In genomic region chr3:71753716-71754609, GRCh38 we compare ENCODE assay signal across 9 cellular contexts. TPM values are rescaled to one million over a fixed set of nuclear protein-coding genes. Genes with fewer than 3 reads are reported as not detected.
A peak's percentile ranks its signal among the peaks of the same experiment; 100 is the strongest.
DNase-seq lines count a peak whose midpoint lies in the region; ATAC-seq, FAIRE-seq and TF ChIP-seq lines count a peak whose summit lies in the region.
"Had no signal": no experiment of that assay in that cellular context is flagged by ENCODE, and none has a peak within 500 bp of the region (broad histone marks: within the 10 kb centered on the region; RNA-seq: fewer than 3 reads in every experiment).

Gene GPR27, plus strand, starts transcription at chr3:71753855. Its CDS starts 195 bp downstream, at chr3:71754050.

- H3K4me3 ChIP-seq in SK-N-SH (ENCODE audit: low read depth in 2 of 2, low read length in 1 of 2) (peak within 1 kb of the TSS in 1 of 2 experiments; percentile 55; a peak in 2 of 4 replicates), dorsolateral prefrontal cortex (peak within 1 kb of the TSS; percentile 39 to 74 (median 58)), lung (peak within 1 kb of the TSS; percentile 64), thyroid gland (replicated peaks in 1 of 3) (peak within 1 kb of the TSS in 1 of 3 donors; percentile 32)

- TF ChIP-seq EP300 in SK-N-SH (IDR thresholded peaks at IDR 0.05; ENCODE audit: borderline replicate concordance in 1 of 2, low read depth in 1 of 2, low read length in 1 of 2): no peak

- H3K4me1 ChIP-seq in SK-N-SH (ENCODE audit: control insufficient read depth in 1 of 2, insufficient read depth in 2 of 2, low read depth in 1 of 2, low read length in 1 of 2) (peaks cover 0 to 15% of the 10 kb centered on the region in 2 experiments; a peak in 1 of 4 replicates), lung (ENCODE audit: control insufficient read depth in 2 of 2, insufficient read depth in 2 of 2, low read length in 2 of 2) (peaks cover 3 to 10% of the 10 kb centered on the region in 2 donors), thyroid gland (no peaks in the 10 kb centered on the region)

- ATAC-seq in lung (ENCODE audit: insufficient read depth, low FRiP score) (peak; percentile 66), HG03108 (IDR thresholded peaks at IDR 0.05; ENCODE audit: unreplicated experiment) (no peak)

- intact Hi-C loops in dorsolateral prefrontal cortex (cut with DNase I) (no loop called here), thyroid gland (cut with DNase I) (no loop called here)

- H3K4me2 ChIP-seq in SK-N-SH: no peak within 1 kb of the TSS

- CTCF ChIA-PET in SK-N-SH (lab: Yijun Ruan, JAX): interaction anchor here (1.0 to 1.8 kb wide), 3 partner anchors 24 to 121 kb away, joined by 4 to 9 read pairs (median 6); no protein-coding TSS in a partner anchor

- no peaks in the 10 kb centered on the region for H3K79me2 ChIP-seq in SK-N-SH (ENCODE audit: insufficient read depth)

- TF ChIP-seq POLR2A in thyroid gland (IDR thresholded peaks at IDR 0.05): no peak

- H3K27ac ChIP-seq in SK-N-SH (ENCODE audit: low read depth in 2 of 2, low read length in 1 of 2) (peak within 1 kb of the TSS in 1 of 2 experiments; percentile 69; a peak in 1 of 4 replicates), dorsolateral prefrontal cortex (peak within 1 kb of the TSS in 41 of 59 donors; percentile 22 to 86 (median 64)), lung (ENCODE audit: low read depth in 1 of 2, low read length in 1 of 2) (no peak within 1 kb of the TSS), thyroid gland (no peak within 1 kb of the TSS)

- TF ChIP-seq CTCF in SK-N-SH (IDR thresholded peaks at IDR 0.05) (no peak), dorsolateral prefrontal cortex (IDR thresholded peaks at IDR 0.05 in 54 of 56, conservative IDR thresholded peaks at IDR 0.05 in 2 of 56; ENCODE audit: low read depth in 1 of 56, partially characterized antibody in 56 of 56) (no peak), lung (IDR thresholded peaks at IDR 0.05; ENCODE audit: control extremely low read depth, extremely low read depth) (no peak), thyroid gland (IDR thresholded peaks at IDR 0.05) (no peak), D721Med (IDR thresholded peaks at IDR 0.05; ENCODE audit: insufficient read depth, missing control alignments) (no peak)

- H3K9me2 ChIP-seq in SK-N-SH: no peaks in the 10 kb centered on the region

- H3K27me3 ChIP-seq in SK-N-SH (ENCODE audit: insufficient read depth) (peaks cover 17% of the 10 kb centered on the region), dorsolateral prefrontal cortex (peaks cover 0 to 14% (median 0%) of the 10 kb centered on the region in 45 donors), lung (ENCODE audit: control insufficient read depth, insufficient read depth) (no peaks in the 10 kb centered on the region), thyroid gland (no peaks in the 10 kb centered on the region)

- TF ChIP-seq RAD21 in SK-N-SH (IDR thresholded peaks at IDR 0.05; ENCODE audit: low read length): no peak

- peak; percentile 66 for DNase-seq in DMS 273 (lab: John Stamatoyannopoulos, UW; ENCODE audit: unreplicated experiment)
- DNase-seq in DMS 273 treated with DMSO at 0.1 percent for 48 hours (lab: John Stamatoyannopoulos, UW): no peak
- DNase-seq in SK-N-SH: peak; percentile 85
- DNase-seq in dorsolateral prefrontal cortex: peak in 3 of 10 donors; percentile 16 to 53 (median 33)
- DNase-seq in lung (ENCODE audit: low spot score): no peak
- DNase-seq in thyroid gland: peak; percentile 33 to 43
- DNase-seq in D721Med (ENCODE audit: insufficient read length, low spot score): no peak

- H3K9me3 ChIP-seq in SK-N-SH: no peaks in the 10 kb centered on the region
- no peaks in the 10 kb centered on the region for H3K9me3 ChIP-seq in lung (ENCODE audit: control insufficient read depth in 2 of 2, insufficient read depth in 1 of 2, low read length in 1 of 2)
- H3K9me3 ChIP-seq in thyroid gland: no peaks in the 10 kb centered on the region

- no peaks in the 10 kb centered on the region for H3F3A ChIP-seq in SK-N-SH (replicated peaks; ENCODE audit: insufficient read depth)

- H3K36me3 ChIP-seq in SK-N-SH (replicated peaks in 1 of 2; ENCODE audit: control insufficient read depth in 1 of 2, insufficient read depth in 2 of 2, low read length in 1 of 2) (no peaks in the 10 kb centered on the region), lung (ENCODE audit: control insufficient read depth in 2 of 2, insufficient read depth in 2 of 2, low read length in 2 of 2) (no peaks in the 10 kb centered on the region), thyroid gland (no peaks in the 10 kb centered on the region)

- H4K20me1 ChIP-seq in SK-N-SH (ENCODE audit: insufficient read depth): no peaks in the 10 kb centered on the region

- no peak for FAIRE-seq in D721Med (lab: Jason Lieb, UNC)
- FAIRE-seq: A204.1 had no signal

- whole genome bisulfite sequencing in SK-N-SH (ENCODE audit: low lambda C conversion rate): 5% methylated on average over 22 of the region's 131 CpGs
- 1% methylated on average over 72 to 131 of the region's 131 CpGs for WGBS in lung, 2 donors
- no CpG with 5 or more reads among the region's 131 CpGs for WGBS in thyroid gland, 2 donors

- POLR2A ChIA-PET in SK-N-SH (lab: Yijun Ruan, JAX): interaction anchor here (0.5 kb wide), 1 partner anchor 30 kb away, joined by 3 read pairs; no protein-coding TSS in a partner anchor

- H2AFZ ChIP-seq in SK-N-SH (ENCODE audit: low read depth): no peak within 1 kb of the TSS

- H3K9ac ChIP-seq in SK-N-SH: no peak within 1 kb of the TSS

TF ChIP-seq in SK-N-SH, 30 proteins besides CTCF, POLR2A, EP300 and RAD21:
- no peak for TF ChIP-seq PBX3 (IDR thresholded peaks at IDR 0.05)
- no peak for TF ChIP-seq NFIC (IDR thresholded peaks at IDR 0.05; ENCODE audit: borderline replicate concordance)
- TF ChIP-seq SMC3 (IDR thresholded peaks at IDR 0.05; ENCODE audit: low read depth, low read length): no peak
- no peak for TF ChIP-seq MEF2A (IDR thresholded peaks at IDR 0.05; ENCODE audit: borderline replicate concordance, low read depth)

RNA-seq across cellular contexts. Expression of gene GPR27, which starts in this region (rescaled TPM):
- polyA plus RNA-seq in SK-N-SH (2012; rRNA removed) (0.05 and 0.16 TPM in 2 replicates), lung (1 to 10 TPM in 1 of 2 donors, under 1 TPM in 1; 0.59 to 7.7 TPM)
- polyA plus RNA-seq in SK-N-SH (2012; cell fraction: cytosol; rRNA removed): 0.18 and 0.25 TPM in 2 replicates
- polyA plus RNA-seq in SK-N-SH (2012; cell fraction: nucleus; rRNA removed): not detected in 2 replicates
- total RNA-seq in dorsolateral prefrontal cortex (10 to 100 TPM in 119 of 120 experiments, 1 to 10 TPM in 1; 9.3 to 32.2 (median 21.4) TPM), lung (1 to 10 TPM; 1.8 to 4.6 TPM), thyroid gland (10 to 100 TPM in 1 of 4 donors, 1 to 10 TPM in 3; 2.3 to 11.0 (median 5.5) TPM)

Comparison
In these comparisons a context has a peak if more than half of its experiments do, and no peak if none do; other contexts are left out.
1. DNase-seq: peak in DMS 273 (single experiment) and thyroid gland (2 of 2); none in DMS 273 treated with DMSO at 0.1 percent for 48 hours (single experiment), lung (single experiment) and D721Med (single experiment).
2. Peak in DNase-seq in SK-N-SH; RNA of the gene not detected or under 1 TPM.
3. H3K27ac ChIP-seq: peak in dorsolateral prefrontal cortex (41 of 59); none in lung (0 of 2) and thyroid gland (0 of 3).